ENCODE assay signal across 9 cellular contexts in genomic region chr17:47305302-47305923, GRCh38. TPM values are rescaled to one million over a fixed set of nuclear protein-coding genes. Genes with fewer than 3 reads are reported as not detected.
DNase-seq lines count a peak whose midpoint lies in the region; ATAC-seq and TF ChIP-seq lines count a peak whose summit lies in the region.
"Had no signal": no experiment of that assay in that cellular context is flagged by ENCODE, and none has a peak within 500 bp of the region (broad histone marks: within the 10 kb centered on the region; RNA-seq: fewer than 3 reads in every experiment).

No MANE protein-coding gene starts in this region.

- no peaks in the 10 kb centered on the region for H3K27me3 ChIP-seq in gastrocnemius medialis

- TF ChIP-seq POLR2A in gastrocnemius medialis (IDR thresholded peaks at IDR 0.05) = no peak

- ATAC-seq in gastrocnemius medialis = peak; percentile 42 to 65
- no peak for ATAC-seq in GM21529 (IDR thresholded peaks at IDR 0.05; ENCODE audit: unreplicated experiment)
- ATAC-seq in HG03025 (IDR thresholded peaks at IDR 0.05; ENCODE audit: low FRiP score, unreplicated experiment) = no peak

- H3K4me1 ChIP-seq in gastrocnemius medialis = no peaks in the 10 kb centered on the region

- peak; percentile 95 for DNase-seq in EL
- peak; percentile 20 to 92 for DNase-seq in SW 1271 (lab: John Stamatoyannopoulos, UW)
- peak; percentile 98 for DNase-seq in fibroblast of peridontal ligament (ENCODE audit: extremely low read depth)
- DNase-seq in gastrocnemius medialis = no peak
- no peak for DNase-seq in DMS153 (lab: John Stamatoyannopoulos, UW)
- DNase-seq in SHP77 (lab: John Stamatoyannopoulos, UW) = no peak

- in situ Hi-C loops in gastrocnemius medialis (cut with MboI; ENCODE audit: low sequenced_read_pairs in 4 of 4) = no loop called here

- H3K27ac ChIP-seq in gastrocnemius medialis = peak overlapping the region in 3 of 4 donors; percentile 26 to 56 (median 55)

- no peaks in the 10 kb centered on the region for H3K9me3 ChIP-seq in gastrocnemius medialis

- TF ChIP-seq CTCF in gastrocnemius medialis (IDR thresholded peaks at IDR 0.05 in 4 of 5, conservative IDR thresholded peaks at IDR 0.05 in 1 of 5) = no peak

- H3K36me3 ChIP-seq in gastrocnemius medialis = no peaks in the 10 kb centered on the region

- intact Hi-C loops in gastrocnemius medialis (cut with DNase I; ENCODE audit: low total_unique reads) = no loop called here

- H3K4me3 ChIP-seq in gastrocnemius medialis = no peak overlapping the region

RNA-seq across cellular contexts. Expression of gene EFCAB13, which starts 18.3 kb away (rescaled TPM):
- total RNA-seq in gastrocnemius medialis = 1 to 10 TPM; 1.4 to 2.5 (median 1.8) TPM

RNA-seq across cellular contexts. Expression of gene ITGB3, which starts 51.8 kb away (rescaled TPM):
- total RNA-seq in gastrocnemius medialis = 1 to 10 TPM in 2 of 4 donors, under 1 TPM in 1, not detected in 1; 0.92 to 6.2 (median 1.9) TPM
- total RNA-seq: OCI-LY7 had no signal

Comparison
In these comparisons a context has a peak if more than half of its experiments do, and no peak if none do; other contexts are left out.
1. DNase-seq: peak in EL (single experiment), SW 1271 (2 of 2) and fibroblast of peridontal ligament (single experiment); none in gastrocnemius medialis (0 of 2), DMS153 (single experiment) and SHP77 (0 of 2).
2. ATAC-seq: peak in gastrocnemius medialis (2 of 2); none in GM21529 (single experiment) and HG03025 (single experiment).